ENCODE assay signal across 18 cellular contexts in genomic region chr13:41488124-41488523, GRCh38. TPM values are rescaled to one million over a fixed set of nuclear protein-coding genes. Genes with fewer than 3 reads are reported as not detected.
DNase-seq lines count a peak whose midpoint lies in the region; ATAC-seq and TF ChIP-seq lines count a peak whose summit lies in the region.
"Had no signal": no experiment of that assay in that cellular context is flagged by ENCODE, and none has a peak within 500 bp of the region (broad histone marks: within the 10 kb centered on the region; RNA-seq: fewer than 3 reads in every experiment).

No MANE protein-coding gene starts in this region.

- H3K27me3 ChIP-seq in GM23338 (ENCODE audit: insufficient read depth): no peaks in the 10 kb centered on the region
- no peaks in the 10 kb centered on the region for H3K27me3 ChIP-seq in thymus (ENCODE audit: control insufficient read depth, insufficient read depth)

- TF ChIP-seq CTCF in GM23338 (conservative IDR thresholded peaks at IDR 0.05; ENCODE audit: low read depth in 2 of 2): no peak

- no peak overlapping the region for H3K27ac ChIP-seq in GM23338 (ENCODE audit: low read depth)
- H3K27ac ChIP-seq in thymus (ENCODE audit: low read depth): peak overlapping the region; percentile 65

- WGBS in thymus: 56% methylated on average over 2 of the region's 2 CpGs

- no peak for ATAC-seq in GM23338
- peak; percentile 73 for ATAC-seq in activated CD8-positive, alpha-beta T cell treated with anti-CD3 and anti-CD28 coated beads, Interleukin-2, amount 10 ng/mL, durations not matched to agents 7 days and 5 days
- no peak for ATAC-seq in HG02571 (IDR thresholded peaks at IDR 0.05; ENCODE audit: unreplicated experiment)
- ATAC-seq in GM18517 (IDR thresholded peaks at IDR 0.05; ENCODE audit: unreplicated experiment): no peak
- ATAC-seq: T-helper 17 cell had no signal

- H3K27me3 Mint-ChIP-seq in activated naive CD4-positive, alpha-beta T cell treated with anti-CD3 and anti-CD28 coated beads, Interleukin-2, amount 50 U/mL, for 24 hours: no peaks in the 10 kb centered on the region
- H3K27me3 Mint-ChIP-seq in GM23338 (ENCODE audit: insufficient read depth, low read depth, poor library complexity): no peaks in the 10 kb centered on the region
- H3K27me3 Mint-ChIP-seq in activated CD8-positive, alpha-beta T cell treated with anti-CD3 and anti-CD28 coated beads, Interleukin-2, amount 10 ng/mL, durations not matched to agents 7 days and 5 days (ENCODE audit: low read depth): no peaks in the 10 kb centered on the region
- H3K27me3 Mint-ChIP-seq: T-helper 17 cell had no signal

- CTCF ChIA-PET in activated CD8-positive, alpha-beta T cell treated with anti-CD3 and anti-CD28 coated beads, Interleukin-2, amount 10 ng/mL, durations not matched to agents 7 days and 5 days (lab: Charles Lee): interaction anchor here (1.0 to 3.0 kb wide), 6 partner anchors 9 to 99 kb away, joined by 3 to 26 read pairs (median 4); no protein-coding TSS in a partner anchor

- no peak overlapping the region for H3K4me3 ChIP-seq in GM23338
- H3K4me3 ChIP-seq in thymus (ENCODE audit: low read length): no peak overlapping the region

- no peaks in the 10 kb centered on the region for H3K36me3 ChIP-seq in GM23338 (ENCODE audit: insufficient read depth)
- no peaks in the 10 kb centered on the region for H3K36me3 ChIP-seq in thymus (ENCODE audit: control insufficient read depth, insufficient read depth)

- POLR2A ChIA-PET in activated CD8-positive, alpha-beta T cell treated with anti-CD3 and anti-CD28 coated beads, Interleukin-2, amount 10 ng/mL, durations not matched to agents 7 days and 5 days (lab: Charles Lee): interaction anchor here (0.5 kb wide), 1 partner anchor 810 kb away, joined by 3 read pairs; no protein-coding TSS in a partner anchor

- H3K9me2 ChIP-seq in GM23338 (ENCODE audit: insufficient read depth): peaks cover 7% of the 10 kb centered on the region; the same call in 1 of the 2 replicates

- H3K4me1 Mint-ChIP-seq in activated naive CD4-positive, alpha-beta T cell treated with anti-CD3 and anti-CD28 coated beads, Interleukin-2, amount 50 U/mL, for 24 hours: peaks cover 67% of the 10 kb centered on the region
- no peaks in the 10 kb centered on the region for H3K4me1 Mint-ChIP-seq in GM23338
- H3K4me1 Mint-ChIP-seq in activated CD8-positive, alpha-beta T cell treated with anti-CD3 and anti-CD28 coated beads, Interleukin-2, amount 10 ng/mL, durations not matched to agents 7 days and 5 days (ENCODE audit: low read depth): peaks cover 34% of the 10 kb centered on the region

- H3K27ac Mint-ChIP-seq in activated naive CD4-positive, alpha-beta T cell treated with anti-CD3 and anti-CD28 coated beads, Interleukin-2, amount 50 U/mL, for 24 hours: peak overlapping the region; percentile 90
- H3K27ac Mint-ChIP-seq in GM23338: no peak overlapping the region
- H3K27ac Mint-ChIP-seq in activated CD8-positive, alpha-beta T cell treated with anti-CD3 and anti-CD28 coated beads, Interleukin-2, amount 10 ng/mL, durations not matched to agents 7 days and 5 days: peak overlapping the region; percentile 85
- H3K27ac Mint-ChIP-seq: naive B cell, T-helper 17 cell had no signal

- H2AFZ ChIP-seq in GM23338: peak overlapping the region; percentile 39

- H3K4me1 ChIP-seq in GM23338 (ENCODE audit: insufficient read depth) (peaks cover 4% of the 10 kb centered on the region; the same call in 1 of the 2 replicates), thymus (ENCODE audit: control insufficient read depth, insufficient read depth, low read length) (peaks cover 25% of the 10 kb centered on the region)
- H3K4me1 ChIP-seq: Caco-2 had no signal

- no peaks in the 10 kb centered on the region for H4K20me1 ChIP-seq in GM23338 (replicated peaks; ENCODE audit: insufficient read depth)

- DNase-seq in activated naive CD4-positive, alpha-beta T cell treated with Interleukin-2 at 50 U/mL for 16 hours: no peak
- DNase-seq in GM23338 (ENCODE audit: low spot score) (no peak), GM19240 (ENCODE audit: insufficient read length, low spot score) (no peak)
- peak; percentile 38 for DNase-seq in activated CD8-positive, alpha-beta T cell treated with anti-CD3 and anti-CD28 coated beads, Interleukin-2, amount 10 ng/mL, durations not matched to agents 7 days and 5 days
- DNase-seq: activated CD4-positive, CD25-positive, alpha-beta regulatory T cell; aorta; Caco-2; HCEC 1CT; hippocampal formation; naive B cell; NCI-H1694 treated with DMSO at 0.1 percent for 48 hours; Right ventricle myocardium superior; stimulated activated CD4-positive, alpha-beta T cell treated with anti-CD3 and anti-CD28 coated beads, Interleukin-2, amount 100 ng/mL, for 48 hours; T-helper 17 cell had no signal

- no peaks in the 10 kb centered on the region for H3F3A ChIP-seq in GM23338 (replicated peaks; ENCODE audit: low read depth)

- no peaks in the 10 kb centered on the region for H3K9me3 ChIP-seq in thymus (ENCODE audit: control insufficient read depth)

- peaks cover 15% of the 10 kb centered on the region for H3K9me3 Mint-ChIP-seq in activated naive CD4-positive, alpha-beta T cell treated with anti-CD3 and anti-CD28 coated beads, Interleukin-2, amount 50 U/mL, for 24 hours
- no peaks in the 10 kb centered on the region; the same call in 2 of the 3 replicates for H3K9me3 Mint-ChIP-seq in GM23338
- peaks cover 18% of the 10 kb centered on the region for H3K9me3 Mint-ChIP-seq in activated CD8-positive, alpha-beta T cell treated with anti-CD3 and anti-CD28 coated beads, Interleukin-2, amount 10 ng/mL, durations not matched to agents 7 days and 5 days (ENCODE audit: insufficient read depth)

- peaks cover 16% of the 10 kb centered on the region for H3K36me3 Mint-ChIP-seq in activated naive CD4-positive, alpha-beta T cell treated with anti-CD3 and anti-CD28 coated beads, Interleukin-2, amount 50 U/mL, for 24 hours
- H3K36me3 Mint-ChIP-seq in GM23338 (ENCODE audit: low read depth): no peaks in the 10 kb centered on the region
- peaks cover 18% of the 10 kb centered on the region for H3K36me3 Mint-ChIP-seq in activated CD8-positive, alpha-beta T cell treated with anti-CD3 and anti-CD28 coated beads, Interleukin-2, amount 10 ng/mL, durations not matched to agents 7 days and 5 days (ENCODE audit: low read depth)

- no peaks in the 10 kb centered on the region for H3K79me2 ChIP-seq in GM23338 (replicated peaks; ENCODE audit: insufficient read depth)

- H3K4me2 ChIP-seq in GM23338: no peak overlapping the region

- peak overlapping the region; percentile 78 for H3K4me3 Mint-ChIP-seq in activated naive CD4-positive, alpha-beta T cell treated with anti-CD3 and anti-CD28 coated beads, Interleukin-2, amount 50 U/mL, for 24 hours
- no peak overlapping the region for H3K4me3 Mint-ChIP-seq in GM23338
- peak overlapping the region; percentile 61 for H3K4me3 Mint-ChIP-seq in activated CD8-positive, alpha-beta T cell treated with anti-CD3 and anti-CD28 coated beads, Interleukin-2, amount 10 ng/mL, durations not matched to agents 7 days and 5 days
- H3K4me3 Mint-ChIP-seq: naive B cell had no signal

TF ChIP-seq in GM23338, 12 proteins besides CTCF, POLR2A, EP300 and RAD21 (continues in another document):
- TF ChIP-seq ZNF331 (CRISPR knock-in tag; IDR thresholded peaks at IDR 0.05; ENCODE audit: low read depth) (no peak), STAT1 (IDR thresholded peaks at IDR 0.05; ENCODE audit: unreplicated experiment) (no peak), POLR2AphosphoS5 (IDR thresholded peaks at IDR 0.05; ENCODE audit: low read depth) (no peak), NANOG (IDR thresholded peaks at IDR 0.05; ENCODE audit: borderline replicate concordance) (no peak)

RNA-seq across cellular contexts. Expression of gene RGCC, which starts 30.8 kb away (rescaled TPM):
- 0.66 TPM in 1 of 2 replicates, not detected in the other for total RNA-seq in GM23338 (2014; rRNA removed; shearing (Covaris generic))
- polyA plus RNA-seq in GM23338 (2016; fragmentation: Nextera tagmentation; extraction: Ambion mirVana) (0.65 and 0.78 TPM in 2 replicates), thymus (50.1 TPM)
- total RNA-seq in activated CD8-positive, alpha-beta T cell treated with anti-CD3 and anti-CD28 coated beads, Interleukin-2, amount 10 ng/mL, durations not matched to agents 7 days and 5 days: 10 to 100 TPM; 23.8 to 23.9 TPM

Comparison
In these comparisons a context has a peak if more than half of its experiments do, and no peak if none do; other contexts are left out.
1. RNA of gene RGCC, which starts 30.8 kb away (total RNA-seq): 23.8 to 23.9 TPM in activated CD8-positive, alpha-beta T cell treated with anti-CD3 and anti-CD28 coated beads, Interleukin-2, amount 10 ng/mL, durations not matched to agents 7 days and 5 days; 0.66 TPM in GM23338; every median in the first group is over 10 times any median in the second.